Comparison of ENCODE assay signal across 16 cellular contexts in genomic region chr14:104390221-104390931, GRCh38.
DNase-seq lines count a peak whose midpoint lies in the region; ATAC-seq and TF ChIP-seq lines count a peak whose summit lies in the region.
"Had no signal": no experiment of that assay in that cellular context is flagged by ENCODE, and none has a peak within 500 bp of the region (broad histone marks: within the 10 kb centered on the region; RNA-seq: fewer than 3 reads in every experiment).

No MANE protein-coding gene starts in this region.

- H3K4me3 ChIP-seq in Peyer's patch: no peak overlapping the region
- no peak overlapping the region for H3K4me3 ChIP-seq in effector memory CD4-positive, alpha-beta T cell (ENCODE audit: insufficient read depth, low read depth, low read length, poor library complexity, severe bottlenecking)
- H3K4me3 ChIP-seq in mammary epithelial cell (replicated peaks in 1 of 3; ENCODE audit: insufficient read depth in 1 of 3, low read depth in 2 of 3, low read length in 3 of 3): no peak overlapping the region
- H3K4me3 ChIP-seq: psoas muscle had no signal

- CTCF ChIA-PET in mammary epithelial cell (lab: Charles Lee; ENCODE audit: low non-redundant PET): no interaction called here

- TF ChIP-seq CTCF in Peyer's patch (IDR thresholded peaks at IDR 0.05) (no peak), mammary epithelial cell (conservative IDR thresholded peaks at IDR 0.05 in 1 of 2, IDR thresholded peaks at IDR 0.05 in 1 of 2; ENCODE audit: extremely low read depth in 1 of 2, insufficient read depth in 1 of 2, low read depth in 1 of 2, low read length in 2 of 2) (no peak)

- DNase-seq in activated effector memory CD4-positive, alpha-beta T cell treated with anti-CD3 and anti-CD28 coated beads, Interleukin-2, amount 50 U/mL, for 16 hours: peak; percentile 59
- DNase-seq in activated effector memory CD4-positive, alpha-beta T cell treated with Interleukin-2 at 50 U/mL for 16 hours: no peak
- peak; percentile 14 to 41 (median 26) for DNase-seq in Peyer's patch
- DNase-seq in effector memory CD4-positive, alpha-beta T cell: no peak
- peak; percentile 22 for DNase-seq in stimulated activated CD8-positive, alpha-beta memory T cell treated with anti-CD3 and anti-CD28 coated beads, Interleukin-4, amount 100 ng/mL, for 48 hours
- no peak for DNase-seq in DMS53 (lab: John Stamatoyannopoulos, UW)
- DNase-seq in mammary epithelial cell: no peak
- DNase-seq: dermis blood vessel endothelial cell, hippocampal formation, Karpas-422, NCI-H146, NCI-H524, PC-3 had no signal

- peaks cover 0 to 32% (median 0%) of the 10 kb centered on the region in 4 donors for H3K4me1 ChIP-seq in Peyer's patch
- peaks cover 68% of the 10 kb centered on the region for H3K4me1 ChIP-seq in effector memory CD4-positive, alpha-beta T cell (ENCODE audit: control insufficient read depth, insufficient read depth, low read length, poor library complexity, severe bottlenecking)
- H3K4me1 ChIP-seq in mammary epithelial cell (ENCODE audit: insufficient read depth, low read length): no peaks in the 10 kb centered on the region
- H3K4me1 ChIP-seq: psoas muscle had no signal

- in situ Hi-C loops in mammary epithelial cell (cut with MboI; ENCODE audit: low sequenced_read_pairs in 2 of 2): no loop called here

- dilution Hi-C loops in mammary epithelial cell (cut with HindIII; ENCODE audit: low sequenced_read_pairs): no loop called here

- H3K27me3 ChIP-seq in Peyer's patch: no peaks in the 10 kb centered on the region
- H3K27me3 ChIP-seq in effector memory CD4-positive, alpha-beta T cell (replicated peaks; ENCODE audit: control insufficient read depth, insufficient read depth, low read length, poor library complexity, severe bottlenecking): no peaks in the 10 kb centered on the region
- H3K27me3 ChIP-seq in mammary epithelial cell (ENCODE audit: insufficient read depth, low read length): no peaks in the 10 kb centered on the region

- intact Hi-C loops in mammary epithelial cell (cut with micrococcal nuclease): no loop called here

- no peak for ATAC-seq in GM21723 (IDR thresholded peaks at IDR 0.05; ENCODE audit: unreplicated experiment)
- ATAC-seq: PC-3, psoas muscle had no signal

- no TSS peak for BruUV-seq in mammary epithelial cell (replicated peaks; lab: Mats Ljungman, UMichigan)

- H3K4me2 ChIP-seq in mammary epithelial cell (ENCODE audit: insufficient read depth, low read depth, low read length): no peak overlapping the region

- H3K9me3 ChIP-seq in Peyer's patch (no peaks in the 10 kb centered on the region), mammary epithelial cell (replicated peaks; ENCODE audit: insufficient read depth, low read length) (peaks cover 39% of the 10 kb centered on the region)
- H3K9me3 ChIP-seq in effector memory CD4-positive, alpha-beta T cell (ENCODE audit: control insufficient read depth, low read length): no peaks in the 10 kb centered on the region
- H3K9me3 ChIP-seq: psoas muscle had no signal

- no peak for TF ChIP-seq POLR2A in Peyer's patch (IDR thresholded peaks at IDR 0.05)

- H3K27ac ChIP-seq in Peyer's patch: no peak overlapping the region
- peak overlapping the region; percentile 40 for H3K27ac ChIP-seq in effector memory CD4-positive, alpha-beta T cell (ENCODE audit: insufficient read depth, low read length, poor library complexity, severe bottlenecking)
- H3K27ac ChIP-seq in mammary epithelial cell (ENCODE audit: insufficient read depth, low read depth, low read length): no peak overlapping the region
- H3K27ac ChIP-seq: psoas muscle, VCaP had no signal

- no peaks in the 10 kb centered on the region for H3K79me2 ChIP-seq in mammary epithelial cell (ENCODE audit: insufficient read depth, low read length)

- 82% methylated on average over 20 of the region's 27 CpGs for WGBS in mammary epithelial cell (ENCODE audit: low coverage, missing lambda C conversion rate)

- no peaks in the 10 kb centered on the region for H4K20me1 ChIP-seq in mammary epithelial cell (ENCODE audit: insufficient read depth, low read length)

- H3K9ac ChIP-seq in mammary epithelial cell (ENCODE audit: insufficient read depth, low read length): no peak overlapping the region

- no peak overlapping the region for H2AFZ ChIP-seq in mammary epithelial cell (ENCODE audit: low read depth, low read length)

- no peaks in the 10 kb centered on the region for H3K36me3 ChIP-seq in Peyer's patch
- no peaks in the 10 kb centered on the region for H3K36me3 ChIP-seq in effector memory CD4-positive, alpha-beta T cell (ENCODE audit: control insufficient read depth, insufficient read depth, low read length)
- no peaks in the 10 kb centered on the region for H3K36me3 ChIP-seq in mammary epithelial cell (ENCODE audit: insufficient read depth, low read length)

Comparison
In these comparisons a context has a peak if more than half of its experiments do, and no peak if none do; other contexts are left out.
1. DNase-seq: peak in activated effector memory CD4-positive, alpha-beta T cell treated with anti-CD3 and anti-CD28 coated beads, Interleukin-2, amount 50 U/mL, for 16 hours (single experiment), Peyer's patch (3 of 3) and stimulated activated CD8-positive, alpha-beta memory T cell treated with anti-CD3 and anti-CD28 coated beads, Interleukin-4, amount 100 ng/mL, for 48 hours (single experiment); none in activated effector memory CD4-positive, alpha-beta T cell treated with Interleukin-2 at 50 U/mL for 16 hours (single experiment), effector memory CD4-positive, alpha-beta T cell (0 of 3), DMS53 (single experiment) and mammary epithelial cell (single experiment).